Comparison of ENCODE assay signal across 2 cellular contexts in the genomic region with DNA sequence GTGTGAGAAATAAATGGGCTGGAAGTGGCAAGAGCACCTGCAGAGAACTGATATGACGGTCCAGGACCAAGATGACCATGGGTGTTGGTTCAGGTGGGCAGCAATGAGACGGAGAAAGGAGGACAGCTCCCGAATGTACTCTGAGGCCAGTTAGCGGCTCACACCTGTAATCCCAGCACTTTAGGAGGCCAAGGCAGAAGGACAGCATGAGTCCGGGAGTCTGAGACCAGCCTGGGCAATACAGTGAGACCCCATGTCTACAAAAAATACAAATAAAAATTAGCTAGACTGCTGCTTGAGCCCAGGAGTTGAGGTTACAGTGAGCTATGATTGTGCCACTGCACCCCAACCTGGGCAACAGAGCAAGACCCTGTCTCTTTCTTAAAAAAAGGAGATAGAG.
TF ChIP-seq lines count a peak whose summit lies in the region.

No MANE protein-coding gene starts in this region.

TF ChIP-seq in GM23338, 12 proteins besides CTCF, POLR2A, EP300 and RAD21 (continued from another document):
- TF ChIP-seq, protein P1, sequence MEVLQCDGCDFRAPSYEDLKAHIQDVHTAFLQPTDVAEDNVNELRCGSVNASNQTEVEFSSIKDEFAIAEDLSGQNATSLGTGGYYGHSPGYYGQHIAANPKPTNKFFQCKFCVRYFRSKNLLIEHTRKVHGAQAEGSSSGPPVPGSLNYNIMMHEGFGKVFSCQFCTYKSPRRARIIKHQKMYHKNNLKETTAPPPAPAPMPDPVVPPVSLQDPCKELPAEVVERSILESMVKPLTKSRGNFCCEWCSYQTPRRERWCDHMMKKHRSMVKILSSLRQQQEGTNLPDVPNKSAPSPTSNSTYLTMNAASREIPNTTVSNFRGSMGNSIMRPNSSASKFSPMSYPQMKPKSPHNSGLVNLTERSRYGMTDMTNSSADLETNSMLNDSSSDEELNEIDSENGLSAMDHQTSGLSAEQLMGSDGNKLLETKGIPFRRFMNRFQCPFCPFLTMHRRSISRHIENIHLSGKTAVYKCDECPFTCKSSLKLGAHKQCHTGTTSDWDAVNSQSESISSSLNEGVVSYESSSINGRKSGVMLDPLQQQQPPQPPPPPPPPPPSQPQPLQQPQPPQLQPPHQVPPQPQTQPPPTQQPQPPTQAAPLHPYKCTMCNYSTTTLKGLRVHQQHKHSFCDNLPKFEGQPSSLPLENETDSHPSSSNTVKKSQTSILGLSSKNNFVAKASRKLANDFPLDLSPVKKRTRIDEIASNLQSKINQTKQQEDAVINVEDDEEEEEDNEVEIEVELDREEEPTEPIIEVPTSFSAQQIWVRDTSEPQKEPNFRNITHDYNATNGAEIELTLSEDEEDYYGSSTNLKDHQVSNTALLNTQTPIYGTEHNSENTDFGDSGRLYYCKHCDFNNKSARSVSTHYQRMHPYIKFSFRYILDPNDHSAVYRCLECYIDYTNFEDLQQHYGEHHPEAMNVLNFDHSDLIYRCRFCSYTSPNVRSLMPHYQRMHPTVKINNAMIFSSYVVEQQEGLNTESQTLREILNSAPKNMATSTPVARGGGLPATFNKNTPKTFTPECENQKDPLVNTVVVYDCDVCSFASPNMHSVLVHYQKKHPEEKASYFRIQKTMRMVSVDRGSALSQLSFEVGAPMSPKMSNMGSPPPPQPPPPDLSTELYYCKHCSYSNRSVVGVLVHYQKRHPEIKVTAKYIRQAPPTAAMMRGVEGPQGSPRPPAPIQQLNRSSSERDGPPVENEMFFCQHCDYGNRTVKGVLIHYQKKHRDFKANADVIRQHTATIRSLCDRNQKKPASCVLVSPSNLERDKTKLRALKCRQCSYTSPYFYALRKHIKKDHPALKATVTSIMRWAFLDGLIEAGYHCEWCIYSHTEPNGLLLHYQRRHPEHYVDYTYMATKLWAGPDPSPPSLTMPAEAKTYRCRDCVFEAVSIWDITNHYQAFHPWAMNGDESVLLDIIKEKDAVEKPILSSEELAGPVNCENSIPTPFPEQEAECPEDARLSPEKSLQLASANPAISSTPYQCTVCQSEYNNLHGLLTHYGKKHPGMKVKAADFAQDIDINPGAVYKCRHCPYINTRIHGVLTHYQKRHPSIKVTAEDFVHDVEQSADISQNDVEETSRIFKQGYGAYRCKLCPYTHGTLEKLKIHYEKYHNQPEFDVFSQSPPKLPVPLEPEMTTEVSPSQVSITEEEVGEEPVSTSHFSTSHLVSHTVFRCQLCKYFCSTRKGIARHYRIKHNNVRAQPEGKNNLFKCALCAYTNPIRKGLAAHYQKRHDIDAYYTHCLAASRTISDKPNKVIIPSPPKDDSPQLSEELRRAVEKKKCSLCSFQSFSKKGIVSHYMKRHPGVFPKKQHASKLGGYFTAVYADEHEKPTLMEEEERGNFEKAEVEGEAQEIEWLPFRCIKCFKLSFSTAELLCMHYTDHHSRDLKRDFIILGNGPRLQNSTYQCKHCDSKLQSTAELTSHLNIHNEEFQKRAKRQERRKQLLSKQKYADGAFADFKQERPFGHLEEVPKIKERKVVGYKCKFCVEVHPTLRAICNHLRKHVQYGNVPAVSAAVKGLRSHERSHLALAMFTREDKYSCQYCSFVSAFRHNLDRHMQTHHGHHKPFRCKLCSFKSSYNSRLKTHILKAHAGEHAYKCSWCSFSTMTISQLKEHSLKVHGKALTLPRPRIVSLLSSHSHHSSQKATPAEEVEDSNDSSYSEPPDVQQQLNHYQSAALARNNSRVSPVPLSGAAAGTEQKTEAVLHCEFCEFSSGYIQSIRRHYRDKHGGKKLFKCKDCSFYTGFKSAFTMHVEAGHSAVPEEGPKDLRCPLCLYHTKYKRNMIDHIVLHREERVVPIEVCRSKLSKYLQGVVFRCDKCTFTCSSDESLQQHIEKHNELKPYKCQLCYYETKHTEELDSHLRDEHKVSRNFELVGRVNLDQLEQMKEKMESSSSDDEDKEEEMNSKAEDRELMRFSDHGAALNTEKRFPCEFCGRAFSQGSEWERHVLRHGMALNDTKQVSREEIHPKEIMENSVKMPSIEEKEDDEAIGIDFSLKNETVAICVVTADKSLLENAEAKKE (CRISPR knock-in tag; IDR thresholded peaks at IDR 0.05): no peak
- TF ChIP-seq EZH2 (IDR thresholded peaks at IDR 0.05; ENCODE audit: low read depth, unreplicated experiment): no peak

TF ChIP-seq in HEK293T, 16 proteins besides CTCF, POLR2A, EP300 and RAD21 (continued from another document):
- TF ChIP-seq TARDBP (IDR thresholded peaks at IDR 0.05): no peak
- no peak for TF ChIP-seq FOXA1 (IDR thresholded peaks at IDR 0.05)
- no peak for TF ChIP-seq FOXK2 (IDR thresholded peaks at IDR 0.05)
- TF ChIP-seq HDGF (IDR thresholded peaks at IDR 0.05; ENCODE audit: borderline replicate concordance): no peak
- TF ChIP-seq ELF4 (IDR thresholded peaks at IDR 0.05): no peak
